Comparison of ENCODE assay signal across 29 cellular contexts in the genomic region with DNA sequence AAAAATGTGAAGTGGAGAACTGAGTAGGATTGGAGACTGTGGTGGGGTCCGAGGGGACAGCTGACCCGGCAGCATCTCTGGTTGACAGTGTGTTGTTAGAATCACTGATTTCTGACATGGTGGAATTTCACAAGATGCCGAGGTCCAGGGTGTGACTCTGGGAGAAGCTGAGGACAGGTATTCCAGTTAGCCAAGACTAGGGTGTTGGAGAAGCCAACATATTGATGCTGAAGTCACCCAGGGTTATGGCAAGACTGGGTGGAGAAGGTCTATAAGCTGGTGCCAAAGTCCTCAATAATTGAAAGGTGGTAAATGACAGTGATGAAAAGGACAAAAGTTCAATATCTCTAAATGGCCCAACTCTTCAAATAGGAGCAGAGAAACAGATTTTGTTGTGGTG.
"Had no signal": no experiment of that assay in that cellular context is flagged by ENCODE, and none has a peak within 500 bp of the region (broad histone marks: within the 10 kb centered on the region; RNA-seq: fewer than 3 reads in every experiment).

No MANE protein-coding gene starts in this region.

- H3K27me3 ChIP-seq: adrenal gland, body of pancreas, esophagus muscularis mucosa, foreskin keratinocyte, gastrocnemius medialis had no signal

- H3K9me3 ChIP-seq: adrenal gland, body of pancreas, esophagus muscularis mucosa, gastrocnemius medialis had no signal

- H3K4me1 ChIP-seq: foreskin keratinocyte had no signal

- FAIRE-seq: colon had no signal

- DNase-seq: activated CD4-positive, alpha-beta memory T cell treated with anti-CD3 and anti-CD28 coated beads for 36 hours; activated CD4-positive, alpha-beta T cell treated with anti-CD3 and anti-CD28 coated beads for 36 hours; activated CD4-positive, alpha-beta T cell treated with anti-CD3 and anti-CD28 coated beads, Interleukin-2, amount 10 ng/mL, durations not matched to agents 24 days and 14 days; activated CD4-positive, CD25-positive, alpha-beta regulatory T cell; activated CD4-positive, CD25-positive, alpha-beta regulatory T cell treated with anti-CD3 and anti-CD28 coated beads, Interleukin-2, amount 50 U/mL, for 72 hours; activated CD8-positive, alpha-beta memory T cell treated with anti-CD3 and anti-CD28 coated beads, Interleukin-2, amount 10 ng/mL, durations not matched to agents 7 days and 5 days; activated CD8-positive, alpha-beta memory T cell treated with anti-CD3 and anti-CD28 coated beads, Interleukin-2, amount 50 U/mL, for 4 hours; activated CD8-positive, alpha-beta T cell treated with anti-CD3 and anti-CD28 coated beads, Interleukin-2, amount 10 ng/mL, durations not matched to agents 7 days and 5 days; activated effector memory CD4-positive, alpha-beta T cell treated with anti-CD3 and anti-CD28 coated beads, Interleukin-2, amount 50 U/mL, for 16 hours; activated naive CD4-positive, alpha-beta T cell treated with anti-CD3 and anti-CD28 coated beads for 36 hours; activated naive CD8-positive, alpha-beta T cell treated with anti-CD3 and anti-CD28 coated beads for 36 hours; activated naive CD8-positive, alpha-beta T cell treated with anti-CD3 and anti-CD28 coated beads, Interleukin-2, amount 50 U/mL, for 24 hours; activated T-cell treated with anti-CD3 and anti-CD28 coated beads, Interleukin-2, amount 50 U/mL, for 1 hour; activated T-cell treated with anti-CD3 and anti-CD28 coated beads, Interleukin-2, amount 50 U/mL, for 48 hours; adrenal gland; amygdala; aorta; body of pancreas; caudate nucleus; cortex of kidney; dermis blood vessel endothelial cell; effector CD4-positive, alpha-beta T cell; effector memory CD8-positive, alpha-beta T cell; erythroblast; foreskin keratinocyte; gastrocnemius medialis; T-helper 2 cell had no signal

- H3K27ac ChIP-seq: body of pancreas, esophagus muscularis mucosa, foreskin keratinocyte, gastrocnemius medialis had no signal

- ATAC-seq: activated CD4-positive, alpha-beta T cell treated with anti-CD3 and anti-CD28 coated beads for 36 hours; activated CD8-positive, alpha-beta memory T cell treated with anti-CD3 and anti-CD28 coated beads, Interleukin-2, amount 10 ng/mL, durations not matched to agents 7 days and 5 days; activated CD8-positive, alpha-beta T cell treated with anti-CD3 and anti-CD28 coated beads, Interleukin-2, amount 10 ng/mL, durations not matched to agents 7 days and 5 days; activated naive CD8-positive, alpha-beta T cell treated with anti-CD3 and anti-CD28 coated beads, Interleukin-2, amount 50 U/mL, for 24 hours; body of pancreas; effector memory CD8-positive, alpha-beta T cell; foreskin keratinocyte; gastrocnemius medialis had no signal

- H3K36me3 ChIP-seq: adrenal gland, esophagus muscularis mucosa, gastrocnemius medialis had no signal

- H3K4me3 ChIP-seq: adrenal gland, body of pancreas, esophagus muscularis mucosa, gastrocnemius medialis had no signal
